Comparison of ENCODE assay signal across 9 cellular contexts in the genomic region with DNA sequence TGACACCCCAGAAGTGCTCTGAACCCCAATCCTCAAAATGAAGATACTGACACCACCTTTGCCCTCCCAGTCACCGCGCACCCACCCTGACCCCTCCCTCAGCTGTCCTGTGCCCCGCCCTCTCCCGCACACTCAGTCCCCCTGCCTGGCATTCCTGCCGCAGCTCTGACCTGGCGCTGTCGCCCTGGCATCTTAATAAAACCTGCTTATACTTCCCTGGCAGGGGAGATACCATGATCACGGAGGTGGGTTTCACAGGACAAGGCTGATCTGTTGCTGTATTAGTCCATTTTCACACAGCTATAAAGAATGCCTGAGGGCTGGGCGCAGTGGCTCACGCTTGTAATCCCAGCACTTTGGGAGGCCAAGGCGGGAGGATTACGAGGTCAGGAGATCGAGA. TPM values are rescaled to one million over a fixed set of nuclear protein-coding genes. Genes with fewer than 3 reads are reported as not detected.
"Had no signal": no experiment of that assay in that cellular context is flagged by ENCODE, and none has a peak within 500 bp of the region (broad histone marks: within the 10 kb centered on the region; RNA-seq: fewer than 3 reads in every experiment).

No MANE protein-coding gene starts in this region.

RNA-seq across cellular contexts. Expression of gene ZSCAN10, which starts 17.1 kb away (rescaled TPM):
- total RNA-seq: activated CD4-positive, alpha-beta T cell treated with anti-CD3 and anti-CD28 coated beads, Interleukin-2, amount 10 ng/mL, durations not matched to agents 24 days and 14 days; activated CD8-positive, alpha-beta memory T cell treated with anti-CD3 and anti-CD28 coated beads for 36 hours; ascending aorta; bronchial epithelial cell; chondrocyte had no signal

RNA-seq across cellular contexts. Expression of gene ZNF205, which starts 30.4 kb away (rescaled TPM):
- total RNA-seq: activated CD4-positive, alpha-beta memory T cell treated with anti-CD3 and anti-CD28 coated beads, Interleukin-2, amount 10 ng/mL, durations not matched to agents 7 days and 5 days; activated naive CD8-positive, alpha-beta T cell treated with anti-CD3 and anti-CD28 coated beads, Interleukin-2, amount 10 ng/mL, durations not matched to agents 7 days and 5 days had no signal

RNA-seq across cellular contexts. Expression of gene MMP25, which starts 35.6 kb away (rescaled TPM):
- total RNA-seq: chondrocyte had no signal

RNA-seq across cellular contexts. Expression of gene BICDL2, which starts 45.2 kb away (rescaled TPM):
- total RNA-seq: activated naive CD4-positive, alpha-beta T cell treated with anti-CD3 and anti-CD28 coated beads for 36 hours; ascending aorta; cardiac muscle cell; chondrocyte had no signal
